In the genomic region with DNA sequence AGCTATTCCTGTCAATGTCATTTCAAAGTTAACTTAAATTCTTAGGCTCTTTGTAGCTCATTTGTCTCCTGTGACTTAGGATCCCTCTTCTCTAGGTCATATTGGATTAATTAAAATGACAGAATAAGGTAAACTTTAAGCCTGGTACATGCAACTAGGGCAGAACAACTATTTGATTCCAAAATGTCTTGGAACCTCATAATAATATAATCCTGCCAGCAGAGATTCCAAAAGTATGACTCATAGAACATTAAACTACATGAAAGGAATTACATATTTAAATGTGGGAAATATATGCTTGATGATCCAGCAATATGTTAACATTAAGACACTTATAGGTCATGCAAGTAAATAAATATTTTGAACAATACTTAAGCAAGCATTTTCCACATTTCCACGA, we compare ENCODE assay signal across 22 cellular contexts.
DNase-seq lines count a peak whose midpoint lies in the region; FAIRE-seq and TF ChIP-seq lines count a peak whose summit lies in the region.
"Had no signal": no experiment of that assay in that cellular context is flagged by ENCODE, and none has a peak within 500 bp of the region (broad histone marks: within the 10 kb centered on the region; RNA-seq: fewer than 3 reads in every experiment).

No MANE protein-coding gene starts in this region.

- TF ChIP-seq CTCF in astrocyte of the cerebellum (IDR thresholded peaks at IDR 0.05; ENCODE audit: low read depth, low read length, missing control alignments), result no peak
- TF ChIP-seq CTCF in fibroblast of the aortic adventitia (IDR thresholded peaks at IDR 0.05; ENCODE audit: insufficient read depth, low read length), result no peak

- no peak overlapping the region for H3K4me3 ChIP-seq in astrocyte of the cerebellum (ENCODE audit: low read depth, low read length)
- no peak overlapping the region for H3K4me3 ChIP-seq in fibroblast of the aortic adventitia (ENCODE audit: low read depth, low read length)
- H3K4me3 ChIP-seq: dorsolateral prefrontal cortex, esophagus muscularis mucosa, MG63, upper lobe of left lung had no signal

- in situ Hi-C loops in astrocyte of the cerebellum (cut with HindIII; ENCODE audit: low sequenced_read_pairs), result no loop called here

- FAIRE-seq in A204.1 (lab: Jason Lieb, UNC), result peak; percentile 63

- peak; percentile 77 for DNase-seq in HS-5 (ENCODE audit: low read depth)
- peak; percentile 57 for DNase-seq in astrocyte of the cerebellum (ENCODE audit: low read depth)
- peak; percentile 74 for DNase-seq in fibroblast of the aortic adventitia (ENCODE audit: low read depth)
- no peak for DNase-seq in mucosa of gallbladder (ENCODE audit: low spot score)
- DNase-seq in ureter (ENCODE audit: low spot score), result no peak
- DNase-seq in activated naive CD4-positive, alpha-beta T cell (lab: John Stamatoyannopoulos, UW), result no peak
- no peak for DNase-seq in SHP77 (lab: John Stamatoyannopoulos, UW)
- DNase-seq: activated CD4-positive, alpha-beta T cell treated with anti-CD3 and anti-CD28 coated beads, Interleukin-2, amount 10 ng/mL, durations not matched to agents 7 days and 5 days; activated naive CD4-positive, alpha-beta T cell treated with Interleukin-2 at 50 U/mL for 16 hours; aorta; CD4-positive, alpha-beta memory T cell; DND-41; dorsolateral prefrontal cortex; hippocampal formation; MG63; NCI-H187; NCI-H526; stimulated activated CD4-positive, alpha-beta T cell treated with anti-CD3 and anti-CD28 coated beads, Interleukin-15, amount 100 ng/mL, for 24 hours; stimulated activated naive CD4-positive, alpha-beta T cell; upper lobe of left lung had no signal

Comparison
In these comparisons a context has a peak if more than half of its experiments do, and no peak if none do; other contexts are left out.
1. DNase-seq: peak in HS-5 (single experiment), astrocyte of the cerebellum (single experiment) and fibroblast of the aortic adventitia (single experiment); none in mucosa of gallbladder (single experiment), ureter (single experiment), activated naive CD4-positive, alpha-beta T cell (0 of 4) and SHP77 (0 of 2).